In genomic region chr3:196343917-196344316, GRCh38 we compare ENCODE assay signal across 2 cellular contexts.
TF ChIP-seq lines count a peak whose summit lies in the region.

No MANE protein-coding gene starts in this region.

TF ChIP-seq in HEK293, 187 proteins besides CTCF, POLR2A, EP300 and RAD21:
- peak; percentile 75 for TF ChIP-seq PRDM4 (tag by site-specific recombination; IDR thresholded peaks at IDR 0.05)

TF ChIP-seq in K562, 482 proteins besides CTCF, POLR2A, EP300 and RAD21:
- peak; percentile 27; the same call in 1 of the 2 replicates for TF ChIP-seq ZBTB33 (CRISPR knock-in tag; IDR thresholded peaks at IDR 0.05)
- 0 out of 2 replicates have a peak, but pooled peaks have one; percentile 61 for TF ChIP-seq MIER1 (IDR thresholded peaks at IDR 0.05; ENCODE audit: low read depth)
- peak; percentile 20; the same call in 1 of the 2 replicates for TF ChIP-seq ZNF263 (CRISPR knock-in tag; IDR thresholded peaks at IDR 0.05; ENCODE audit: borderline replicate concordance)
